Comparison of ENCODE assay signal across 1 cellular context in the genomic region with DNA sequence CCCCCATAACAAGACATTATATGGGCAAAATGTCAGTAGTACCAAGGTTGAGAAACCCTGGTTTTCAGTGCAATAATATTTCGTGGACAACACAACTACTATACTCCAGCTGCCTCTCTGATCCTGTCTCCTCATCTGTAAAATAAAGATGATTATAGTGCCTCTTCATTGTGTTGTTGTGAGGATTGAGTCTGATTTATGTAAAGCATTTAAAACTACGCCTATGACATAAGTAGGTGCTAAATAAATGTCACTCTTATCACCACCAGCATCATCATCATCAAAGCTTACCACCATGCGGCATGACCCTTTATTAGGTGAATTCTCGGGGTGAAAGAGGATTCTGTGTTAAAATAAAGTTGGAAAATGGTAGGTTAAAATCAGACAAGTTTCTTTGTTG.
TF ChIP-seq lines count a peak whose summit lies in the region.

No MANE protein-coding gene starts in this region.

TF ChIP-seq in IMR-90, 13 proteins besides CTCF, POLR2A, EP300 and RAD21 (continued from another document):
- TF ChIP-seq, protein P1, sequence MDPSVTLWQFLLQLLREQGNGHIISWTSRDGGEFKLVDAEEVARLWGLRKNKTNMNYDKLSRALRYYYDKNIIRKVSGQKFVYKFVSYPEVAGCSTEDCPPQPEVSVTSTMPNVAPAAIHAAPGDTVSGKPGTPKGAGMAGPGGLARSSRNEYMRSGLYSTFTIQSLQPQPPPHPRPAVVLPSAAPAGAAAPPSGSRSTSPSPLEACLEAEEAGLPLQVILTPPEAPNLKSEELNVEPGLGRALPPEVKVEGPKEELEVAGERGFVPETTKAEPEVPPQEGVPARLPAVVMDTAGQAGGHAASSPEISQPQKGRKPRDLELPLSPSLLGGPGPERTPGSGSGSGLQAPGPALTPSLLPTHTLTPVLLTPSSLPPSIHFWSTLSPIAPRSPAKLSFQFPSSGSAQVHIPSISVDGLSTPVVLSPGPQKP (IDR thresholded peaks at IDR 0.05; ENCODE audit: borderline replicate concordance, low read depth, low read length) = no peak
- TF ChIP-seq CEBPB (IDR thresholded peaks at IDR 0.05; ENCODE audit: low read depth, low read length) (no peak), BHLHE40 (IDR thresholded peaks at IDR 0.05; ENCODE audit: low read depth, low read length) (no peak), FOS (IDR thresholded peaks at IDR 0.05; ENCODE audit: low read depth, low read length) (no peak), MXI1 (IDR thresholded peaks at IDR 0.05; ENCODE audit: borderline replicate concordance, low read depth, low read length) (no peak), RCOR1 (IDR thresholded peaks at IDR 0.05; ENCODE audit: insufficient replicate concordance, low read length) (no peak), MAZ (IDR thresholded peaks at IDR 0.05; ENCODE audit: borderline replicate concordance, low read depth, low read length) (no peak), NFE2L2 (IDR thresholded peaks at IDR 0.05; ENCODE audit: low read depth, low read length) (no peak), CHD1 (IDR thresholded peaks at IDR 0.05; ENCODE audit: low read depth, low read length) (no peak)
- TF ChIP-seq, protein P2, sequence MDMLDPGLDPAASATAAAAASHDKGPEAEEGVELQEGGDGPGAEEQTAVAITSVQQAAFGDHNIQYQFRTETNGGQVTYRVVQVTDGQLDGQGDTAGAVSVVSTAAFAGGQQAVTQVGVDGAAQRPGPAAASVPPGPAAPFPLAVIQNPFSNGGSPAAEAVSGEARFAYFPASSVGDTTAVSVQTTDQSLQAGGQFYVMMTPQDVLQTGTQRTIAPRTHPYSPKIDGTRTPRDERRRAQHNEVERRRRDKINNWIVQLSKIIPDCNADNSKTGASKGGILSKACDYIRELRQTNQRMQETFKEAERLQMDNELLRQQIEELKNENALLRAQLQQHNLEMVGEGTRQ (IDR thresholded peaks at IDR 0.05; ENCODE audit: low read depth, low read length) = no peak
